ENCODE assay signal across 9 cellular contexts in the genomic region with DNA sequence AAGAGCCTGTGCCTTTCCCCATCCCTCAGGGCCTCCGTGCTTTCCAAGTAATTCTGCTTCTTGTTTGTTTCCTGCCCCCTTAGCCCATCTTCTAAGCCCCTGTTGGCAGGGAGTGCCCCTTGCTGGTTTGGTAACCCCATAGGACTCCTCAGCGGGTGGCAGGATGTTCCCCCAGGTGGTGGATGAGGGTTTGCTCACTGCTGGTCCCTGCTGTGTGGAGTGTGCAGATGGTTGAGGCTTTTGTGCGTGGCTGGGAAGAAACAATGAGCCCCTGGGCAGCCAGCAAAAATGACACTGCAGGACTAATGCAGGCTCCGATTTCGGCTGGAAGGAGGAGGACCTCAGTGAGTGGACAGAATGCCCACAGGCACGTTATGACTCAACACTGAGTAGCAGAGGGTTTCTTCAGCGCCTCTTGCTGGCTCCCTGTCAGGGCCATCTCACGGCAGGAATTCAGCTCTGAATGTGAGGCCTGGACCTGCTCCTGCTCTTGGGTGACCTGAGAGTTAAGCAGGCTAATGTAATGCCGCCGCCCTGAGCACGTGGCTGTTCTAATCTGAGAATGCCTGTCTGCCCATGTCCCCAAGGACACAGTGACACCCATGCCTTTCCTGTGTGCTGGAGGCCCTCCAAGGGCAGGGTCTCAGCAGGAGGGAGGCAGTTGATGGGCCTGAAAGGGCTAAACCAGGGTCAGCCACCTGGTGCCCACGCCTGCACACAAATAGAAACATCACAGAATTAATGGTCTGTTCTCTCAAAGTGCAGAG. TPM values are rescaled to one million over a fixed set of nuclear protein-coding genes. Genes with fewer than 3 reads are reported as not detected.
DNase-seq lines count a peak whose midpoint lies in the region; FAIRE-seq and TF ChIP-seq lines count a peak whose summit lies in the region.
"Had no signal": no experiment of that assay in that cellular context is flagged by ENCODE, and none has a peak within 500 bp of the region (broad histone marks: within the 10 kb centered on the region; RNA-seq: fewer than 3 reads in every experiment).

No MANE protein-coding gene starts in this region.

- peak overlapping the region; percentile 34 for H3K27ac ChIP-seq in endothelial cell of umbilical vein (ENCODE audit: insufficient read depth, low read depth, low read length)
- no peak overlapping the region for H3K27ac ChIP-seq in effector memory CD4-positive, alpha-beta T cell (ENCODE audit: insufficient read depth, low read length, poor library complexity, severe bottlenecking)

- no peak for TF ChIP-seq CTCF in endothelial cell of umbilical vein (IDR thresholded peaks at IDR 0.05; ENCODE audit: extremely low read depth in 1 of 2, insufficient read depth in 1 of 2, low read depth in 1 of 2, low read length in 2 of 2)
- no peak for TF ChIP-seq CTCF in neural crest cell (conservative IDR thresholded peaks at IDR 0.05)

- H3K9me3 Mint-ChIP-seq in neural crest cell = no peaks in the 10 kb centered on the region
- H3K9me3 Mint-ChIP-seq: naive B cell had no signal

- H3K36me3 Mint-ChIP-seq in neural crest cell (ENCODE audit: low read depth) = peaks cover 2% of the 10 kb centered on the region

- H3K27ac Mint-ChIP-seq in neural crest cell (ENCODE audit: unreplicated experiment) = peak overlapping the region; percentile 37

- POLR2A ChIA-PET in endothelial cell of umbilical vein (lab: Charles Lee) = interaction anchor here (0.6 kb wide), 1 partner anchor 10 kb away, joined by 3 read pairs; no protein-coding TSS in a partner anchor

- H3K4me2 ChIP-seq in endothelial cell of umbilical vein (ENCODE audit: insufficient read depth, low read length) = no peak overlapping the region

- H3K9me3 ChIP-seq in endothelial cell of umbilical vein (replicated peaks; ENCODE audit: control insufficient read depth, insufficient read depth, low read length) = no peaks in the 10 kb centered on the region
- H3K9me3 ChIP-seq in effector memory CD4-positive, alpha-beta T cell (ENCODE audit: control insufficient read depth, low read length) = no peaks in the 10 kb centered on the region

- peaks cover 14% of the 10 kb centered on the region for H3K4me1 ChIP-seq in endothelial cell of umbilical vein (ENCODE audit: control insufficient read depth, extremely low read depth, insufficient read depth, low read length)
- H3K4me1 ChIP-seq in effector memory CD4-positive, alpha-beta T cell (ENCODE audit: control insufficient read depth, insufficient read depth, low read length, poor library complexity, severe bottlenecking) = peaks cover 23% of the 10 kb centered on the region

- intact Hi-C loops in endothelial cell of umbilical vein (cut with micrococcal nuclease) = loop anchor here (1.0 kb wide), 1 partner anchor 9 kb away; no protein-coding TSS in a partner anchor

- FAIRE-seq in endothelial cell of umbilical vein (lab: Jason Lieb, UNC) = peak; percentile 75

- H3K4me3 Mint-ChIP-seq in neural crest cell = peak overlapping the region; percentile 53
- H3K4me3 Mint-ChIP-seq: naive B cell had no signal

- H4K20me1 ChIP-seq in endothelial cell of umbilical vein (replicated peaks; ENCODE audit: control insufficient read depth, extremely low read depth, insufficient read depth, low read length) = peaks cover 3% of the 10 kb centered on the region

- peaks cover 50% of the 10 kb centered on the region for H3K4me1 Mint-ChIP-seq in neural crest cell

- H3K79me2 ChIP-seq in endothelial cell of umbilical vein (ENCODE audit: control insufficient read depth, insufficient read depth, low read length) = peaks cover 89% of the 10 kb centered on the region

- H3K27me3 ChIP-seq in endothelial cell of umbilical vein (ENCODE audit: control insufficient read depth in 2 of 2, insufficient read depth in 2 of 2, low read length in 2 of 2) = no peaks in the 10 kb centered on the region
- no peaks in the 10 kb centered on the region for H3K27me3 ChIP-seq in effector memory CD4-positive, alpha-beta T cell (replicated peaks; ENCODE audit: control insufficient read depth, insufficient read depth, low read length, poor library complexity, severe bottlenecking)

- CTCF ChIA-PET in endothelial cell of umbilical vein (lab: Charles Lee) = interaction anchor here (1.0 to 2.1 kb wide), 6 partner anchors 8 to 469 kb away, joined by 3 to 15 read pairs (median 6); partner anchors contain the start of gene BAG3

- peak; percentile 99 for DNase-seq in EL
- DNase-seq in NCI-H226 = peak; percentile 81
- no peak for DNase-seq in endothelial cell of umbilical vein (ENCODE audit: low read depth, low spot score)
- peak; percentile 26 for DNase-seq in neural crest cell (ENCODE audit: low read depth, low spot score)
- DNase-seq in pons (ENCODE audit: low spot score) = no peak
- DNase-seq in effector memory CD4-positive, alpha-beta T cell = no peak
- no peak for DNase-seq in cerebellum (ENCODE audit: low spot score)
- DNase-seq in GM19238 (ENCODE audit: insufficient read length, low spot score) = no peak
- DNase-seq: naive B cell had no signal

- no peak overlapping the region for H2AFZ ChIP-seq in endothelial cell of umbilical vein (ENCODE audit: low read depth, low read length)

- no TSS peak for BruUV-seq in endothelial cell of umbilical vein (replicated peaks; lab: Mats Ljungman, UMichigan)

- no peak overlapping the region for H3K9ac ChIP-seq in endothelial cell of umbilical vein (replicated peaks; ENCODE audit: extremely low read depth, insufficient read depth, low read length)

- H3K9me1 ChIP-seq in endothelial cell of umbilical vein (replicated peaks; ENCODE audit: control insufficient read depth, extremely low read depth, insufficient read depth, low read length) = no peaks in the 10 kb centered on the region

- H3K36me3 ChIP-seq in endothelial cell of umbilical vein (ENCODE audit: control insufficient read depth in 2 of 2, extremely low read depth in 1 of 2, insufficient read depth in 2 of 2, low read length in 2 of 2) = peaks cover 12 to 16% of the 10 kb centered on the region in 2 experiments
- H3K36me3 ChIP-seq in effector memory CD4-positive, alpha-beta T cell (ENCODE audit: control insufficient read depth, insufficient read depth, low read length) = peaks cover 32% of the 10 kb centered on the region

- no peaks in the 10 kb centered on the region for H3K27me3 Mint-ChIP-seq in neural crest cell (ENCODE audit: low read depth)

- dilution Hi-C loops in endothelial cell of umbilical vein (cut with MboI; ENCODE audit: extremely low pct_ligation_motif_present, low sequenced_read_pairs) = no loop called here

- no peak overlapping the region for H3K4me3 ChIP-seq in endothelial cell of umbilical vein (replicated peaks in 1 of 3; ENCODE audit: insufficient read depth in 1 of 3, low read depth in 1 of 3, low read length in 3 of 3)
- no peak overlapping the region for H3K4me3 ChIP-seq in effector memory CD4-positive, alpha-beta T cell (ENCODE audit: insufficient read depth, low read depth, low read length, poor library complexity, severe bottlenecking)

- TF ChIP-seq POLR2A in endothelial cell of umbilical vein (IDR thresholded peaks at IDR 0.05; ENCODE audit: low read depth, low read length) = no peak

TF ChIP-seq in endothelial cell of umbilical vein, 7 proteins besides CTCF, POLR2A, EP300 and RAD21:
- no peak for TF ChIP-seq MYC (IDR thresholded peaks at IDR 0.05; ENCODE audit: low read depth, low read length)
- no peak for TF ChIP-seq GATA2 (IDR thresholded peaks at IDR 0.05; ENCODE audit: insufficient read depth, insufficient read length, low read depth, low read length)
- no peak for TF ChIP-seq EZH2 (IDR thresholded peaks at IDR 0.05; ENCODE audit: borderline replicate concordance, low read depth, low read length, severe bottlenecking)
- no peak for TF ChIP-seq JUN (IDR thresholded peaks at IDR 0.05; ENCODE audit: borderline replicate concordance, insufficient read depth, insufficient read length, low read depth)
- no peak for TF ChIP-seq MAX (IDR thresholded peaks at IDR 0.05; ENCODE audit: insufficient read depth, insufficient read length)
- no peak for TF ChIP-seq FOS (IDR thresholded peaks at IDR 0.05; ENCODE audit: borderline replicate concordance, insufficient read depth, low read length)
- TF ChIP-seq POLR2AphosphoS5 (IDR thresholded peaks at IDR 0.05; ENCODE audit: insufficient read depth, low read depth, low read length) = no peak

RNA-seq across cellular contexts. Expression of gene BAG3, which starts 16.6 kb away (rescaled TPM):
- 65.4 and 66.7 TPM in 2 replicates for total RNA-seq in endothelial cell of umbilical vein
- polyA plus RNA-seq in endothelial cell of umbilical vein = 22.3 and 25.2 TPM in 2 replicates
- 23.7 and 25.2 TPM in 2 replicates for polyA plus RNA-seq in endothelial cell of umbilical vein (2011; cell fraction: cytosol; rRNA removed)
- 17.6 and 19.2 TPM in 2 replicates for polyA plus RNA-seq in endothelial cell of umbilical vein (2011; cell fraction: nucleus; rRNA removed)
- polyA plus RNA-seq in endothelial cell of umbilical vein (2012) = 73.5 and 76.5 TPM in 2 replicates
- polyA minus RNA-seq in endothelial cell of umbilical vein = 7.7 and 9.1 TPM in 2 replicates
- 8.4 TPM for polyA minus RNA-seq in endothelial cell of umbilical vein (2011; cell fraction: cytosol; rRNA and poly(A)+ RNA removed)
- polyA minus RNA-seq in endothelial cell of umbilical vein (2011; cell fraction: nucleus; rRNA and poly(A)+ RNA removed) = 7.2 and 11.8 TPM in 2 replicates
- 22.3 and 23.3 TPM in 2 replicates for total RNA-seq in neural crest cell
- 3.2 TPM for total RNA-seq in cerebellum

RNA-seq across cellular contexts. Expression of gene INPP5F, which starts 58.1 kb away (rescaled TPM):
- total RNA-seq in endothelial cell of umbilical vein (20.3 and 26.6 TPM in 2 replicates), neural crest cell (95.4 and 99.9 TPM in 2 replicates), cerebellum (112 TPM)
- polyA plus RNA-seq in endothelial cell of umbilical vein = 4.5 and 6.1 TPM in 2 replicates
- 6.6 and 8.2 TPM in 2 replicates for polyA plus RNA-seq in endothelial cell of umbilical vein (2011; cell fraction: cytosol; rRNA removed)
- 13.1 and 14.7 TPM in 2 replicates for polyA plus RNA-seq in endothelial cell of umbilical vein (2011; cell fraction: nucleus; rRNA removed)
- polyA plus RNA-seq in endothelial cell of umbilical vein (2012) = 28.5 and 29.7 TPM in 2 replicates
- polyA minus RNA-seq in endothelial cell of umbilical vein = 12.2 and 12.4 TPM in 2 replicates
- polyA minus RNA-seq in endothelial cell of umbilical vein (2011; cell fraction: cytosol; rRNA and poly(A)+ RNA removed) = 2.0 TPM
- 12.6 and 34.8 TPM in 2 replicates for polyA minus RNA-seq in endothelial cell of umbilical vein (2011; cell fraction: nucleus; rRNA and poly(A)+ RNA removed)

Comparison
In these comparisons a context has a peak if more than half of its experiments do, and no peak if none do; other contexts are left out.
1. DNase-seq: peak in EL (single experiment), NCI-H226 (single experiment) and neural crest cell (single experiment); none in endothelial cell of umbilical vein (single experiment), pons (single experiment), effector memory CD4-positive, alpha-beta T cell (0 of 3), cerebellum (single experiment) and GM19238 (single experiment).